In genomic region chr12:130017571-130018449, GRCh38 we compare ENCODE assay signal across 11 cellular contexts.
DNase-seq lines count a peak whose midpoint lies in the region; ATAC-seq, FAIRE-seq and TF ChIP-seq lines count a peak whose summit lies in the region.
"Had no signal": no experiment of that assay in that cellular context is flagged by ENCODE, and none has a peak within 500 bp of the region (broad histone marks: within the 10 kb centered on the region; RNA-seq: fewer than 3 reads in every experiment).

No MANE protein-coding gene starts in this region.

- no peak overlapping the region for H3K27ac ChIP-seq in GM23248
- no peak overlapping the region for H3K27ac ChIP-seq in kidney (ENCODE audit: low read depth in 2 of 2, low read length in 2 of 2)
- H3K27ac ChIP-seq: epithelial cell of prostate had no signal

- no peaks in the 10 kb centered on the region for H3F3A ChIP-seq in GM23248 (ENCODE audit: insufficient read depth)

- H3K36me3 ChIP-seq in GM23248 (ENCODE audit: low read depth) (no peaks in the 10 kb centered on the region), kidney (ENCODE audit: control insufficient read depth in 1 of 2, insufficient read depth in 2 of 2, low read length in 2 of 2) (no peaks in the 10 kb centered on the region)

- H3K9me3 ChIP-seq in GM23248 (ENCODE audit: low read depth) (no peaks in the 10 kb centered on the region), kidney (ENCODE audit: control insufficient read depth in 1 of 2, low read length in 2 of 2) (no peaks in the 10 kb centered on the region)

- no peaks in the 10 kb centered on the region for H3K79me2 ChIP-seq in GM23248 (ENCODE audit: insufficient read depth)

- intact Hi-C loops in kidney (cut with DNase I) = no loop called here

- no peak for TF ChIP-seq CTCF in kidney (IDR thresholded peaks at IDR 0.05; ENCODE audit: borderline replicate concordance, extremely low read depth, insufficient read depth)

- WGBS in GM23248 (ENCODE audit: low coverage in 1 of 2, low lambda C conversion rate in 2 of 2, missing lambda C conversion rate in 2 of 2), 2 experiments = 19 to 20% methylated on average over 35 of the region's 35 CpGs

- no peak for FAIRE-seq in kidney (lab: Jason Lieb, UNC)

- H4K20me1 ChIP-seq in GM23248 (ENCODE audit: insufficient read depth) = no peaks in the 10 kb centered on the region

- H3K4me3 ChIP-seq in GM23248 (no peak overlapping the region), kidney (ENCODE audit: low read length in 2 of 2) (no peak overlapping the region)

- H3K4me1 ChIP-seq in GM23248 (ENCODE audit: insufficient read depth) (no peaks in the 10 kb centered on the region), kidney (ENCODE audit: control insufficient read depth in 1 of 2, insufficient read depth in 1 of 2, low read depth in 1 of 2, low read length in 2 of 2) (no peaks in the 10 kb centered on the region)

- DNase-seq in GM23248 (peak; percentile 28), NCI-H748 (lab: John Stamatoyannopoulos, UW; ENCODE audit: unreplicated experiment) (peak; percentile 73), foreskin melanocyte (peak; percentile 85), pons (ENCODE audit: low spot score) (peak; percentile 70), T1000 (lab: John Stamatoyannopoulos, UW) (no peak), kidney (no peak)
- DNase-seq: NCI-H2107; stimulated activated CD4-positive, alpha-beta T cell treated with anti-CD3 and anti-CD28 coated beads, Interleukin-1b, Interleukin-23, amount 100 ng/mL, for 48 hours; stimulated activated naive CD4-positive, alpha-beta T cell had no signal

- H2AFZ ChIP-seq in GM23248 = no peak overlapping the region

- in situ Hi-C loops in GM23248 (cut with MboI) = no loop called here

- H3K9me2 ChIP-seq in GM23248 (ENCODE audit: insufficient read depth) = no peaks in the 10 kb centered on the region

- no peak overlapping the region for H3K4me2 ChIP-seq in GM23248 (ENCODE audit: unreplicated experiment)

- H3K9ac ChIP-seq in GM23248 (no peak overlapping the region), kidney (ENCODE audit: low read length in 2 of 2) (no peak overlapping the region)

- no peak for ATAC-seq in GM21717 (IDR thresholded peaks at IDR 0.05; ENCODE audit: unreplicated experiment)

- no peaks in the 10 kb centered on the region for H3K27me3 ChIP-seq in GM23248 (replicated peaks; ENCODE audit: insufficient read depth)

Comparison
In these comparisons a context has a peak if more than half of its experiments do, and no peak if none do; other contexts are left out.
1. DNase-seq: peak in GM23248 (single experiment), NCI-H748 (single experiment), foreskin melanocyte (single experiment) and pons (single experiment); none in T1000 (single experiment) and kidney (single experiment).